9 cellular contexts compared by ENCODE assay signal in genomic region chr11:3280662-3281061, GRCh38. TPM values are rescaled to one million over a fixed set of nuclear protein-coding genes. Genes with fewer than 3 reads are reported as not detected.
"Had no signal": no experiment of that assay in that cellular context is flagged by ENCODE, and none has a peak within 500 bp of the region (broad histone marks: within the 10 kb centered on the region; RNA-seq: fewer than 3 reads in every experiment).

No MANE protein-coding gene starts in this region.

RNA-seq across cellular contexts. Expression of gene MRGPRE, which starts 48.4 kb away (rescaled TPM):
- total RNA-seq: OCI-LY7, PC-3, PC-9, Right ventricle myocardium inferior, RPMI7951, SJCRH30, SJSA1, SK-MEL-5 had no signal
- polyA plus RNA-seq: SK-N-SH had no signal
